Comparison of ENCODE assay signal across 11 cellular contexts in the genomic region with DNA sequence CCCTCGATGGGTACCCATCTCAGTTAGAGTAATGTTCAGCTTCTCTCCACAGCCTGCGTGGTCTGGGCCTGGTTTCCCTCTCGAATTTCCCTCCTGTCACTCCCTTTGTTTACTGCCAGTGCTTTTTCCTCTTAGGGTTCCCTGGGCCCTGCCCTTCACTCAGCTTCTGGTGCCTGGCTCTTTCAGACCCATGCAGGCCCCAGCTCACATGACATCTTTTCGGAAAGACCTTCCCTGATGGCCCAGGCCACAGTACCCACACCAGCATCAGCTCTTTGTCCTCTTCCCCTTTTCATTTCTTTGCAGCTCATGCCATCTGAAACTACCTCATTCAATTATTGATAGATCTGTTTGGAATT.
DNase-seq lines count a peak whose midpoint lies in the region; TF ChIP-seq lines count a peak whose summit lies in the region.
"Had no signal": no experiment of that assay in that cellular context is flagged by ENCODE, and none has a peak within 500 bp of the region (broad histone marks: within the 10 kb centered on the region; RNA-seq: fewer than 3 reads in every experiment).

No MANE protein-coding gene starts in this region.

- H3K9ac ChIP-seq in mucosa of rectum (ENCODE audit: low read depth in 1 of 2, low read length in 2 of 2): peak overlapping the region in 1 of 2 donors; percentile 37

- H3K27ac Mint-ChIP-seq in activated naive CD4-positive, alpha-beta T cell treated with anti-CD3 and anti-CD28 coated beads, Interleukin-2, amount 50 U/mL, for 24 hours: peak overlapping the region; percentile 66
- peak overlapping the region in 4 of 5 experiments; percentile 0 to 13 (median 6) for H3K27ac Mint-ChIP-seq in brain

- H3K27me3 ChIP-seq in mucosa of rectum (ENCODE audit: control insufficient read depth in 2 of 2, insufficient read depth in 2 of 2, low read length in 2 of 2): no peaks in the 10 kb centered on the region
- no peaks in the 10 kb centered on the region for H3K27me3 ChIP-seq in tibial artery
- H3K27me3 ChIP-seq: adrenal gland, esophagus squamous epithelium, right lobe of liver had no signal

- H3K27ac ChIP-seq in mucosa of rectum (ENCODE audit: low read depth in 2 of 2, low read length in 2 of 2) (peak overlapping the region; percentile 71 to 86), tibial artery (peak overlapping the region; percentile 31 to 35)
- H3K27ac ChIP-seq: right lobe of liver had no signal

- H3K4me1 ChIP-seq in mucosa of rectum (ENCODE audit: control insufficient read depth in 2 of 2, insufficient read depth in 2 of 2, low read length in 2 of 2) (peaks cover 30 to 51% of the 10 kb centered on the region in 2 donors), tibial artery (peaks cover 0 to 24% (median 12%) of the 10 kb centered on the region in 4 donors)

- no peak for DNase-seq in activated naive CD4-positive, alpha-beta T cell treated with Interleukin-2 at 50 U/mL for 16 hours
- DNase-seq in tibial artery (no peak), DMS 273 treated with DMSO at 0.1 percent for 48 hours (lab: John Stamatoyannopoulos, UW) (no peak), GM10266 (ENCODE audit: extremely low spot score) (no peak), glomerular visceral epithelial cell (ENCODE audit: extremely low spot score) (no peak)
- DNase-seq: adrenal gland, esophagus squamous epithelium, right lobe of liver had no signal

- intact Hi-C loops in tibial artery (cut with DNase I; ENCODE audit: low total_unique reads): loop anchor here (5.0 to 10.0 kb wide), 3 partner anchors 50 to 178 kb away; no protein-coding TSS in a partner anchor

- no peaks in the 10 kb centered on the region for H3K27me3 Mint-ChIP-seq in activated naive CD4-positive, alpha-beta T cell treated with anti-CD3 and anti-CD28 coated beads, Interleukin-2, amount 50 U/mL, for 24 hours
- H3K27me3 Mint-ChIP-seq in brain: no peaks in the 10 kb centered on the region

- no peak overlapping the region for H3K4me3 Mint-ChIP-seq in activated naive CD4-positive, alpha-beta T cell treated with anti-CD3 and anti-CD28 coated beads, Interleukin-2, amount 50 U/mL, for 24 hours
- H3K4me3 Mint-ChIP-seq in brain: no peak overlapping the region

- H3K36me3 ChIP-seq in mucosa of rectum (ENCODE audit: control insufficient read depth in 2 of 2, insufficient read depth in 2 of 2, low read length in 2 of 2) (no peaks in the 10 kb centered on the region), tibial artery (no peaks in the 10 kb centered on the region)
- H3K36me3 ChIP-seq: adrenal gland, esophagus squamous epithelium, right lobe of liver had no signal

- peaks cover 49% of the 10 kb centered on the region for H3K4me1 Mint-ChIP-seq in activated naive CD4-positive, alpha-beta T cell treated with anti-CD3 and anti-CD28 coated beads, Interleukin-2, amount 50 U/mL, for 24 hours
- H3K4me1 Mint-ChIP-seq in brain: peaks cover 63% of the 10 kb centered on the region

- H3K9me3 Mint-ChIP-seq in activated naive CD4-positive, alpha-beta T cell treated with anti-CD3 and anti-CD28 coated beads, Interleukin-2, amount 50 U/mL, for 24 hours: no peaks in the 10 kb centered on the region
- H3K9me3 Mint-ChIP-seq in brain: no peaks in the 10 kb centered on the region

- H3K9me3 ChIP-seq in mucosa of rectum (ENCODE audit: control insufficient read depth in 2 of 2, low read length in 2 of 2) (no peaks in the 10 kb centered on the region), tibial artery (no peaks in the 10 kb centered on the region)
- H3K9me3 ChIP-seq: adrenal gland, esophagus squamous epithelium, right lobe of liver had no signal

- TF ChIP-seq CTCF in brain (conservative IDR thresholded peaks at IDR 0.05): no peak
- no peak for TF ChIP-seq CTCF in tibial artery (IDR thresholded peaks at IDR 0.05)
- TF ChIP-seq CTCF in GM10266 (IDR thresholded peaks at IDR 0.05; ENCODE audit: control insufficient read depth, insufficient read depth, low read depth, missing control alignments): no peak

- H3K4me3 ChIP-seq in mucosa of rectum (ENCODE audit: low read length in 2 of 2) (peak overlapping the region in 1 of 2 donors; percentile 9), tibial artery (no peak overlapping the region)
- H3K4me3 ChIP-seq: adrenal gland, esophagus squamous epithelium, right lobe of liver had no signal

- H3K36me3 Mint-ChIP-seq in activated naive CD4-positive, alpha-beta T cell treated with anti-CD3 and anti-CD28 coated beads, Interleukin-2, amount 50 U/mL, for 24 hours: no peaks in the 10 kb centered on the region
- H3K36me3 Mint-ChIP-seq in brain: no peaks in the 10 kb centered on the region
